In the genomic region with DNA sequence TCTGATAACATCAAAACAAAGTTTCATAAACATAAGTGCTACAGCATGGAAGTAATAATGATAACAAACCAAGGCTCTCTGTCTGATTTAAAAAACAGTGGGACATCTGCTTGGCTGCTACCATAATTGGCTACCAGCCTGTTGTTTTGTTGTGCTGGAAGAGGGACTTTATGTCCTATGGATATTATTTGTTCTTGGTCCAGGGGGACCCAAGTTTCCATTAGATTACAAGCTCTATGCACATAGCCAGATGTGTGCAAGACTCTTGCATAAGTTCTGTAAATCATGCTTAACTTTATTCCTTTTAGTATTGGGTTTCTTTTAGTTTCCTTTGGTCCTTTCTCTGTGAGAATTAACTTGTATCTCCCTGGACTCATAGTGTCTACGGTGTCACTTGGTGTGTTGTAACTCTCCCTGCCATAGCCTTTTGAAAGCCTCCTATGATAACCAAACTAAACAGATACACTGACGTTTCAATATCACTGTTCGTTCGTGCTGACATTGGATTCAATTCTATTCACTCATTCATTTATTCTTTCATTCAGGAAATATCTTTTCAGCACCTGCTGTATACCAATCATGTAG, we compare ENCODE assay signal across 14 cellular contexts. TPM values are rescaled to one million over a fixed set of nuclear protein-coding genes. Genes with fewer than 3 reads are reported as not detected.
"Had no signal": no experiment of that assay in that cellular context is flagged by ENCODE, and none has a peak within 500 bp of the region (broad histone marks: within the 10 kb centered on the region; RNA-seq: fewer than 3 reads in every experiment).

No MANE protein-coding gene starts in this region.

- DNase-seq: activated CD4-positive, alpha-beta T cell treated with anti-CD3 and anti-CD28 coated beads for 48 hours; activated CD8-positive, alpha-beta memory T cell treated with anti-CD3 and anti-CD28 coated beads, Interleukin-2, amount 50 U/mL, for 4 hours; activated CD8-positive, alpha-beta T cell treated with anti-CD3 and anti-CD28 coated beads for 36 hours; activated gamma-delta T cell treated with Interleukin-2 at 50 U/mL for 16 hours; activated T-cell treated with anti-CD3 and anti-CD28 coated beads, Interleukin-2, amount 50 U/mL, for 72 hours; amygdala; effector memory CD4-positive, alpha-beta T cell; stimulated activated CD4-positive, alpha-beta T cell treated with anti-CD3 and anti-CD28 coated beads, Interleukin-2, amount 100 ng/mL, for 48 hours; stimulated activated naive B cell treated with anti-CD40 and anti-IgM and Interleukin-4, amounts not matched to agents 10 μg/mL and 1 μg/mL and 100 μg/mL, for 72 hours; T-helper 2 cell; trophoblast cell had no signal

- ATAC-seq: activated CD8-positive, alpha-beta T cell treated with anti-CD3 and anti-CD28 coated beads for 36 hours; activated T-cell treated with anti-CD3 and anti-CD28 coated beads, Interleukin-2, amount 50 U/mL, for 72 hours; stimulated activated naive B cell treated with anti-CD40 and anti-IgM and Interleukin-4, amounts not matched to agents 10 μg/mL and 1 μg/mL and 100 μg/mL, for 72 hours; WTC11 had no signal

RNA-seq across cellular contexts. Expression of gene CD36, which starts 41.4 kb away (rescaled TPM):
- total RNA-seq: activated CD8-positive, alpha-beta T cell treated with anti-CD3 and anti-CD28 coated beads for 36 hours; epithelial cell of proximal tubule; kidney epithelial cell had no signal
